12 cellular contexts compared by ENCODE assay signal in the genomic region with DNA sequence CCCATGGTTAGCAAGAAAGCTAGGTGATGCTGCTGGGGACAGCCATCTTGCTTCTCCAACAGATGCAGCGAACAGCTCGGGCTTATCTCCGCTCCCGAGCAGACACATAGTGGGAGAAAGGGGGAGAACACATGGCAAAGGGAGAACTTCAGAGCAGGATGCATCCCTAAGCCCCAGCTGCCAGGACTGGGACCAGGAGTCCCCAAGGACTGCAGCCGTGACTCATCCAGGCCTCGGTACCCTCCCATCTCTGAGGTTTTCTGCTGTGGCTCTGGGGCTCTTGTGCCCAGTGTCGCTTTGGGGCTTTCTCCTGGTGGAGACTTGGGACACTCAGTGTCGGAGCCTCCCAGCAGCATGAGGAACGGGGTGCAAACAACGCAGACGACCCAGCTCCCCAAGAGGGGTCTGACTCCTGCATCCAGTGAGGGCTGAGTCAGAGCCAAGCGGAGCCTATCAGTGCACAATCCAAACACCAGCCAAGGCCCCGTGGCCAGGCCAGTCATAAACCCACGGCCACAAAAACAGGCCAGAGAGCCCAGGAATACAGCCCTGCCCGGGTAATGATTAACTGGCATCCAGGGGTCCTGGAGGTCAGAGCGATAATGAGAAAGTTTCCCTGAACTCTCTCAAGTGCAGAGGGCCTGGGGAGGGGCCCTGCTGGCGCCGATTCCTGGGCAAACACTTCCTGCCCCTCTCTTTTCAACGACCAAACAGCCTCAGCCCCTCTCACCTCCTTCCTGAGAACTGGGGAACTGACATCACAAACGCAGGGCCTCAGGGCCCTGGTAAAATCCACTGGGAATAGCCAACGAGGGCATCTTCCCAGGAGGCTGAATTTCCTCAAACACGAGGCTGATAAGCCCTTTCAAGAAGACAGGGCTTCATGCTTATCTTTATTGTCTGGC.
A peak's percentile ranks its signal among the peaks of the same experiment; 100 is the strongest.
DNase-seq lines count a peak whose midpoint lies in the region; ATAC-seq and TF ChIP-seq lines count a peak whose summit lies in the region.
"Had no signal": no experiment of that assay in that cellular context is flagged by ENCODE, and none has a peak within 500 bp of the region (broad histone marks: within the 10 kb centered on the region; RNA-seq: fewer than 3 reads in every experiment).

No MANE protein-coding gene starts in this region.

- DNase-seq in ELR (ENCODE audit: low read depth) = peak; percentile 30
- no peak for DNase-seq in OCI-LY7 (ENCODE audit: low spot score)
- DNase-seq in hepatocyte (ENCODE audit: low spot score) = peak; percentile 87
- DNase-seq in sigmoid colon = peak; percentile 48
- no peak for DNase-seq in NCI-H1105 treated with DMSO at 0.1 percent for 48 hours (lab: John Stamatoyannopoulos, UW)
- no peak for DNase-seq in T-cell
- DNase-seq in AML-193 (lab: John Stamatoyannopoulos, UW) = no peak
- DNase-seq: Karpas-422; occipital lobe; stimulated activated CD4-positive, alpha-beta T cell treated with anti-CD3 and anti-CD28 coated beads, Interleukin-4, amount 100 ng/mL, for 4 hours; SW 1271 had no signal

- H3K4me1 Mint-ChIP-seq in T-cell = peaks cover 3 to 14% (median 4%) of the 10 kb centered on the region in 3 donors

- ATAC-seq in HG03442 (IDR thresholded peaks at IDR 0.05; ENCODE audit: unreplicated experiment) (no peak), T-cell (replicated peaks in 1 of 4) (no peak)

- no TSS peak for BruUV-seq in OCI-LY7 (replicated peaks; lab: Mats Ljungman, UMichigan)

- TF ChIP-seq CTCF in OCI-LY7 (conservative IDR thresholded peaks at IDR 0.05; ENCODE audit: low read length) = no peak
- TF ChIP-seq CTCF in hepatocyte (IDR thresholded peaks at IDR 0.05; ENCODE audit: poor library complexity) = no peak
- TF ChIP-seq CTCF in sigmoid colon (IDR thresholded peaks at IDR 0.05) = no peak

- H3K4me2 ChIP-seq in OCI-LY7 (ENCODE audit: low read length) (no peak overlapping the region), hepatocyte (peak overlapping the region; percentile 20)

- TF ChIP-seq POLR2A in sigmoid colon (IDR thresholded peaks at IDR 0.05) = no peak

- no peak overlapping the region for H3K4me3 ChIP-seq in OCI-LY7 (ENCODE audit: low read depth, low read length, poor library complexity, severe bottlenecking)
- no peak overlapping the region for H3K4me3 ChIP-seq in hepatocyte
- H3K4me3 ChIP-seq in sigmoid colon = no peak overlapping the region

- POLR2A ChIA-PET in OCI-LY7 (lab: Charles Lee) = no interaction called here
- POLR2A ChIA-PET in T-cell (lab: Charles Lee) = no interaction called here

- H3K27me3 ChIP-seq in hepatocyte = no peaks in the 10 kb centered on the region
- H3K27me3 ChIP-seq in sigmoid colon = no peaks in the 10 kb centered on the region

- intact Hi-C loops in OCI-LY7 (cut with micrococcal nuclease; ENCODE audit: unreplicated experiment) (no loop called here), sigmoid colon (cut with DNase I) (no loop called here)

- H4K20me1 ChIP-seq in OCI-LY7 (ENCODE audit: insufficient read depth, low read length) (no peaks in the 10 kb centered on the region), hepatocyte (ENCODE audit: insufficient read depth, poor library complexity, severe bottlenecking) (no peaks in the 10 kb centered on the region)

- CTCF ChIA-PET in OCI-LY7 (lab: Charles Lee; ENCODE audit: unreplicated experiment) = no interaction called here
- CTCF ChIA-PET in T-cell (lab: Charles Lee) = no interaction called here

- 31% methylated on average over 22 of the region's 22 CpGs for WGBS in hepatocyte (ENCODE audit: low lambda C conversion rate, missing lambda C conversion rate)
- WGBS in sigmoid colon, 2 donors = 24 to 53% methylated on average over 22 of the region's 22 CpGs

- H3K9me2 ChIP-seq in OCI-LY7 (ENCODE audit: insufficient read depth, low read length) = no peaks in the 10 kb centered on the region
- no peaks in the 10 kb centered on the region for H3K9me2 ChIP-seq in hepatocyte (replicated peaks; ENCODE audit: insufficient read depth)

- no peak overlapping the region for H3K27ac Mint-ChIP-seq in T-cell

- no peak overlapping the region for H3K4me3 Mint-ChIP-seq in T-cell

- TF ChIP-seq EP300 in sigmoid colon (IDR thresholded peaks at IDR 0.05) = no peak

- H3K36me3 ChIP-seq in OCI-LY7 (ENCODE audit: insufficient read depth, low read length) = no peaks in the 10 kb centered on the region
- H3K36me3 ChIP-seq in hepatocyte (replicated peaks; ENCODE audit: insufficient read depth, low read depth) = no peaks in the 10 kb centered on the region
- no peaks in the 10 kb centered on the region for H3K36me3 ChIP-seq in sigmoid colon

- H3K36me3 Mint-ChIP-seq in T-cell = no peaks in the 10 kb centered on the region

- H3K27me3 Mint-ChIP-seq in T-cell = peaks cover 0 to 3% of the 10 kb centered on the region in 2 donors

- H3K27ac ChIP-seq in OCI-LY7 (ENCODE audit: low read depth, low read length, poor library complexity, severe bottlenecking) (no peak overlapping the region), hepatocyte (peak overlapping the region; percentile 83), sigmoid colon (no peak overlapping the region)

- H3K9me3 ChIP-seq in OCI-LY7 (ENCODE audit: low read length) = no peaks in the 10 kb centered on the region
- no peaks in the 10 kb centered on the region for H3K9me3 ChIP-seq in hepatocyte (ENCODE audit: low read depth)
- no peaks in the 10 kb centered on the region for H3K9me3 ChIP-seq in sigmoid colon

- H3K4me1 ChIP-seq in OCI-LY7 (ENCODE audit: insufficient read depth, low read length, poor library complexity, severe bottlenecking) = peaks cover 6% of the 10 kb centered on the region
- peaks cover 74% of the 10 kb centered on the region for H3K4me1 ChIP-seq in hepatocyte (ENCODE audit: insufficient read depth)
- peaks cover 0 to 30% (median 25%) of the 10 kb centered on the region in 4 donors for H3K4me1 ChIP-seq in sigmoid colon

- H3K79me2 ChIP-seq in OCI-LY7 (ENCODE audit: insufficient read depth, low read depth, low read length) (no peaks in the 10 kb centered on the region), hepatocyte (no peaks in the 10 kb centered on the region)

- H2AFZ ChIP-seq in OCI-LY7 (ENCODE audit: low read length) (0 out of 2 replicates have a peak overlapping the region, but pooled peaks have one; percentile 24), hepatocyte (no peak overlapping the region)

- no peaks in the 10 kb centered on the region for H3K9me3 Mint-ChIP-seq in T-cell

Comparison
In these comparisons a context has a peak if more than half of its experiments do, and no peak if none do; other contexts are left out.
1. DNase-seq: peak in ELR (single experiment), hepatocyte (single experiment) and sigmoid colon (single experiment); none in OCI-LY7 (single experiment), NCI-H1105 treated with DMSO at 0.1 percent for 48 hours (single experiment), T-cell (0 of 34) and AML-193 (0 of 2).